8 cellular contexts compared by ENCODE assay signal in genomic region chr17:44326867-44327444, GRCh38. TPM values are rescaled to one million over a fixed set of nuclear protein-coding genes. Genes with fewer than 3 reads are reported as not detected.
DNase-seq lines count a peak whose midpoint lies in the region; ATAC-seq, FAIRE-seq and TF ChIP-seq lines count a peak whose summit lies in the region.

No MANE protein-coding gene starts in this region.

- TF ChIP-seq CTCF in choroid plexus epithelial cell (conservative IDR thresholded peaks at IDR 0.05; ENCODE audit: low read depth, low read length) (no peak), HepG2 (CRISPR knock-in tag; IDR thresholded peaks at IDR 0.05) (no peak)

- TF ChIP-seq RAD21 in HepG2 (CRISPR knock-in tag; IDR thresholded peaks at IDR 0.05), result no peak

- DNase-seq in ACHN (peak; percentile 99), NCI-H526 (lab: John Stamatoyannopoulos, UW) (peak; percentile 96 to 99), choroid plexus epithelial cell (ENCODE audit: low read depth) (peak; percentile 99), HepG2 (ENCODE audit: low spot score) (peak; percentile 95)
- DNase-seq in activated CD4-positive, alpha-beta T cell treated with anti-CD3 and anti-CD28 coated beads for 48 hours, result peak; percentile 94
- DNase-seq in stimulated activated CD4-positive, alpha-beta T cell treated with anti-CD3 and anti-CD28 coated beads, Interleukin-4, amount 100 ng/mL, for 1 hour, result peak; percentile 91

- H2AFZ ChIP-seq in HepG2 (ENCODE audit: low read length), result no peak overlapping the region

- TF ChIP-seq POLR2A in HepG2 (IDR thresholded peaks at IDR 0.05; ENCODE audit: insufficient read depth in 1 of 2, low read depth in 2 of 2, low read length in 2 of 2), result no peak

- peak; percentile 60 for FAIRE-seq in HepG2 (lab: Jason Lieb, UNC)

- H3K4me3 ChIP-seq in choroid plexus epithelial cell (ENCODE audit: low read depth, low read length) (peak overlapping the region; percentile 25), HepG2 (replicated peaks in 1 of 3; ENCODE audit: insufficient read depth in 1 of 3, low read depth in 2 of 3, low read length in 3 of 3) (no peak overlapping the region)

- peaks cover 67% of the 10 kb centered on the region for H3K4me1 ChIP-seq in HepG2 (ENCODE audit: insufficient read depth, low read length)

- H4K20me1 ChIP-seq in HepG2 (ENCODE audit: insufficient read depth, low read length), result no peaks in the 10 kb centered on the region

- no peaks in the 10 kb centered on the region for H3K9me3 ChIP-seq in HepG2 (ENCODE audit: low read length)

- CTCF ChIA-PET in HepG2 (lab: Yijun Ruan, JAX; ENCODE audit: low intra/inter-chr PET ratio, low total read pairs), result no interaction called here

- ATAC-seq in GM18907 (IDR thresholded peaks at IDR 0.05; ENCODE audit: unreplicated experiment), result peak; percentile 39
- ATAC-seq in HG03442 (IDR thresholded peaks at IDR 0.05; ENCODE audit: unreplicated experiment), result peak; percentile 39
- peak; percentile 78 for ATAC-seq in HepG2

- peak overlapping the region; percentile 16 for H3K4me2 ChIP-seq in HepG2 (ENCODE audit: low read depth, low read length)

- H3K79me2 ChIP-seq in HepG2 (ENCODE audit: insufficient read depth, low read length), result peaks cover 14% of the 10 kb centered on the region

- H3K36me3 ChIP-seq in HepG2 (replicated peaks in 1 of 2; ENCODE audit: control insufficient read depth in 1 of 2, insufficient read depth in 2 of 2, low read length in 2 of 2), result peaks cover 6% of the 10 kb centered on the region in 2 experiments; a peak in 4 of 5 replicates

- POLR2A ChIA-PET in HepG2 (lab: Yijun Ruan, JAX), result interaction anchor here (0.5 to 1.3 kb wide), 12 partner anchors 9 to 203 kb away, joined by 3 to 13 read pairs (median 5); partner anchors contain the start of genes HDAC5 and UBTF

- H3K9ac ChIP-seq in HepG2 (ENCODE audit: insufficient read depth, low read depth, low read length), result no peak overlapping the region

- intact Hi-C loops in HepG2 (cut with micrococcal nuclease; ENCODE audit: unreplicated experiment), result loop anchor here (2.0 to 10.0 kb wide), 3 partner anchors 18 to 125 kb away; partner anchors contain the start of gene GRN

- in situ Hi-C loops in ACHN (cut with HindIII; ENCODE audit: low pct_ligation_motif_present, low pct_unique_long_range_greater_than_20kb, low sequenced_read_pairs) (loop anchor here (10.0 kb wide), 1 partner anchor 122 kb away; no protein-coding TSS in a partner anchor), HepG2 (cut with HindIII; ENCODE audit: extremely low pct_ligation_motif_present, low pct_unique_long_range_greater_than_20kb) (loop anchor here (5.0 kb wide), 1 partner anchor 105 kb away; no protein-coding TSS in a partner anchor)

- TF ChIP-seq EP300 in HepG2 (IDR thresholded peaks at IDR 0.05; ENCODE audit: low read depth in 2 of 2, low read length in 2 of 2) (peak in 1 of 2 experiments; percentile 18; a peak in 2 of 4 replicates), HepG2 (CRISPR knock-in tag; IDR thresholded peaks at IDR 0.05; ENCODE audit: borderline replicate concordance) (no peak; the same call in 1 of the 2 replicates)

- 36% methylated on average over 30 of the region's 30 CpGs for WGBS in HepG2 (ENCODE audit: low lambda C conversion rate)

- no peaks in the 10 kb centered on the region; a peak in 2 of 5 replicates for H3K27me3 ChIP-seq in HepG2 (ENCODE audit: control insufficient read depth in 1 of 2, insufficient read depth in 2 of 2, low read length in 2 of 2)

- H3K27ac ChIP-seq in HepG2 (ENCODE audit: extremely low read length, insufficient read depth, low read length), result no peak overlapping the region

- BruUV-seq in HepG2 (replicated peaks; lab: Mats Ljungman, UMichigan), result no TSS peak

RNA-seq across cellular contexts. Expression of gene SLC25A39, which starts 2.3 kb away (rescaled TPM):
- total RNA-seq in HepG2 (2016; rRNA removed; fragmentation: Illumina TruSeq; extraction: Trizol), result 119 and 151 TPM in 2 replicates
- 410 and 476 TPM in 2 replicates for total RNA-seq in HepG2 (2016; cell fraction: cytosol; rRNA removed; fragmentation: Illumina TruSeq; extraction: Trizol; ENCODE audit: low read depth)
- 99.0 and 156 TPM in 2 replicates for total RNA-seq in HepG2 (2016; cell fraction: insoluble cytoplasmic fraction; rRNA removed; fragmentation: Illumina TruSeq; extraction: Trizol)
- 478 and 550 TPM in 2 replicates for total RNA-seq in HepG2 (2016; cell fraction: membrane; rRNA removed; fragmentation: Illumina TruSeq; extraction: Trizol)
- total RNA-seq in HepG2 (2016; cell fraction: nucleus; rRNA removed; fragmentation: Illumina TruSeq; extraction: Trizol), result 88.4 and 102 TPM in 2 replicates
- 144 and 164 TPM in 2 replicates for polyA plus RNA-seq in HepG2 (2011; rRNA removed)
- 120 and 173 TPM in 2 replicates for polyA plus RNA-seq in HepG2 (2011; cell fraction: cytosol; rRNA removed)
- 432 and 489 TPM in 2 replicates for polyA plus RNA-seq in HepG2 (2011; cell fraction: nucleus; rRNA removed)
- 90.6 and 129 TPM in 2 replicates for polyA plus RNA-seq in HepG2 (2012)
- 809 and 889 TPM in 2 replicates for polyA plus RNA-seq in HepG2 (2016; cell fraction: cytosol; fragmentation: Illumina TruSeq; extraction: Trizol; ENCODE audit: low read depth)
- polyA plus RNA-seq in HepG2 (2016; cell fraction: insoluble cytoplasmic fraction; fragmentation: Illumina TruSeq; extraction: Trizol; ENCODE audit: low read depth), result 161 and 204 TPM in 2 replicates
- polyA plus RNA-seq in HepG2 (2016; cell fraction: membrane; fragmentation: Illumina TruSeq; extraction: Trizol; ENCODE audit: low read depth), result 764 and 806 TPM in 2 replicates
- polyA plus RNA-seq in HepG2 (2016; cell fraction: nucleus; fragmentation: Illumina TruSeq; extraction: Trizol; ENCODE audit: insufficient read depth, low read depth), result 299 and 303 TPM in 2 replicates
- 136 and 157 TPM in 2 replicates for polyA minus RNA-seq in HepG2 (2011; rRNA and poly(A)+ RNA removed; ENCODE audit: low replicate concordance)
- 35.4 and 57.5 TPM in 2 replicates for polyA minus RNA-seq in HepG2 (2011; cell fraction: cytosol; rRNA and poly(A)+ RNA removed)
- 45.3 and 47.1 TPM in 2 replicates for polyA minus RNA-seq in HepG2 (2011; cell fraction: nucleus; rRNA and poly(A)+ RNA removed)

RNA-seq across cellular contexts. Expression of gene GRN, which starts 18.1 kb away (rescaled TPM):
- total RNA-seq in HepG2 (2016; rRNA removed; fragmentation: Illumina TruSeq; extraction: Trizol), result 41.2 and 86.6 TPM in 2 replicates
- 14.7 and 16.4 TPM in 2 replicates for total RNA-seq in HepG2 (2016; cell fraction: cytosol; rRNA removed; fragmentation: Illumina TruSeq; extraction: Trizol; ENCODE audit: low read depth)
- total RNA-seq in HepG2 (2016; cell fraction: insoluble cytoplasmic fraction; rRNA removed; fragmentation: Illumina TruSeq; extraction: Trizol), result 36.4 and 95.6 TPM in 2 replicates
- 24.9 and 32.7 TPM in 2 replicates for total RNA-seq in HepG2 (2016; cell fraction: membrane; rRNA removed; fragmentation: Illumina TruSeq; extraction: Trizol)
- 81.7 and 101 TPM in 2 replicates for total RNA-seq in HepG2 (2016; cell fraction: nucleus; rRNA removed; fragmentation: Illumina TruSeq; extraction: Trizol)
- polyA plus RNA-seq in HepG2 (2011; rRNA removed), result 143 and 195 TPM in 2 replicates
- polyA plus RNA-seq in HepG2 (2011; cell fraction: cytosol; rRNA removed), result 82.9 and 130 TPM in 2 replicates
- polyA plus RNA-seq in HepG2 (2011; cell fraction: nucleus; rRNA removed), result 653 and 705 TPM in 2 replicates
- polyA plus RNA-seq in HepG2 (2012), result 166 and 219 TPM in 2 replicates
- polyA plus RNA-seq in HepG2 (2016; cell fraction: cytosol; fragmentation: Illumina TruSeq; extraction: Trizol; ENCODE audit: low read depth), result 23.3 and 23.7 TPM in 2 replicates
- 50.3 and 62.4 TPM in 2 replicates for polyA plus RNA-seq in HepG2 (2016; cell fraction: insoluble cytoplasmic fraction; fragmentation: Illumina TruSeq; extraction: Trizol; ENCODE audit: low read depth)
- 32.0 and 32.7 TPM in 2 replicates for polyA plus RNA-seq in HepG2 (2016; cell fraction: membrane; fragmentation: Illumina TruSeq; extraction: Trizol; ENCODE audit: low read depth)
- polyA plus RNA-seq in HepG2 (2016; cell fraction: nucleus; fragmentation: Illumina TruSeq; extraction: Trizol; ENCODE audit: insufficient read depth, low read depth), result 211 and 219 TPM in 2 replicates
- 65.4 and 170 TPM in 2 replicates for polyA minus RNA-seq in HepG2 (2011; rRNA and poly(A)+ RNA removed; ENCODE audit: low replicate concordance)
- 146 and 172 TPM in 2 replicates for polyA minus RNA-seq in HepG2 (2011; cell fraction: cytosol; rRNA and poly(A)+ RNA removed)
- 48.2 and 74.1 TPM in 2 replicates for polyA minus RNA-seq in HepG2 (2011; cell fraction: nucleus; rRNA and poly(A)+ RNA removed)

RNA-seq across cellular contexts. Expression of gene RUNDC3A, which starts 18.6 kb away (rescaled TPM):
- total RNA-seq in HepG2 (2016; rRNA removed; fragmentation: Illumina TruSeq; extraction: Trizol), result not detected in 2 replicates
- total RNA-seq in HepG2 (2016; cell fraction: cytosol; rRNA removed; fragmentation: Illumina TruSeq; extraction: Trizol; ENCODE audit: low read depth), result not detected in 2 replicates
- 0.04 TPM in 1 of 2 replicates, not detected in the other for total RNA-seq in HepG2 (2016; cell fraction: insoluble cytoplasmic fraction; rRNA removed; fragmentation: Illumina TruSeq; extraction: Trizol)
- 0.31 TPM in 1 of 2 replicates, not detected in the other for total RNA-seq in HepG2 (2016; cell fraction: membrane; rRNA removed; fragmentation: Illumina TruSeq; extraction: Trizol)
- not detected in 2 replicates for total RNA-seq in HepG2 (2016; cell fraction: nucleus; rRNA removed; fragmentation: Illumina TruSeq; extraction: Trizol)
- polyA plus RNA-seq in HepG2 (2011; rRNA removed), result 0.25 and 0.33 TPM in 2 replicates
- 0.32 and 0.42 TPM in 2 replicates for polyA plus RNA-seq in HepG2 (2011; cell fraction: cytosol; rRNA removed)
- polyA plus RNA-seq in HepG2 (2011; cell fraction: nucleus; rRNA removed), result 0.97 and 1.1 TPM in 2 replicates
- polyA plus RNA-seq in HepG2 (2012), result 0.11 and 0.43 TPM in 2 replicates
- 0.18 TPM in 2 replicates for polyA plus RNA-seq in HepG2 (2016; cell fraction: cytosol; fragmentation: Illumina TruSeq; extraction: Trizol; ENCODE audit: low read depth)
- polyA plus RNA-seq in HepG2 (2016; cell fraction: insoluble cytoplasmic fraction; fragmentation: Illumina TruSeq; extraction: Trizol; ENCODE audit: low read depth), result 0.21 and 0.33 TPM in 2 replicates
- 0.07 TPM in 1 of 2 replicates, not detected in the other for polyA plus RNA-seq in HepG2 (2016; cell fraction: membrane; fragmentation: Illumina TruSeq; extraction: Trizol; ENCODE audit: low read depth)
- 0.33 TPM in 1 of 2 replicates, not detected in the other for polyA plus RNA-seq in HepG2 (2016; cell fraction: nucleus; fragmentation: Illumina TruSeq; extraction: Trizol; ENCODE audit: insufficient read depth, low read depth)
- 0.48 TPM in 1 of 2 replicates, not detected in the other for polyA minus RNA-seq in HepG2 (2011; rRNA and poly(A)+ RNA removed; ENCODE audit: low replicate concordance)
- polyA minus RNA-seq in HepG2 (2011; cell fraction: cytosol; rRNA and poly(A)+ RNA removed), result not detected in 2 replicates
- polyA minus RNA-seq in HepG2 (2011; cell fraction: nucleus; rRNA and poly(A)+ RNA removed), result 0.50 TPM in 1 of 2 replicates, not detected in the other

RNA-seq across cellular contexts. Expression of gene FAM171A2, which starts 36.7 kb away (rescaled TPM):
- 1.0 and 1.8 TPM in 2 replicates for total RNA-seq in HepG2 (2016; rRNA removed; fragmentation: Illumina TruSeq; extraction: Trizol)
- total RNA-seq in HepG2 (2016; cell fraction: cytosol; rRNA removed; fragmentation: Illumina TruSeq; extraction: Trizol; ENCODE audit: low read depth), result 0.44 and 1.2 TPM in 2 replicates
- total RNA-seq in HepG2 (2016; cell fraction: insoluble cytoplasmic fraction; rRNA removed; fragmentation: Illumina TruSeq; extraction: Trizol), result 0.97 and 2.0 TPM in 2 replicates
- total RNA-seq in HepG2 (2016; cell fraction: membrane; rRNA removed; fragmentation: Illumina TruSeq; extraction: Trizol), result 1.4 and 2.0 TPM in 2 replicates
- total RNA-seq in HepG2 (2016; cell fraction: nucleus; rRNA removed; fragmentation: Illumina TruSeq; extraction: Trizol), result 1.8 and 2.4 TPM in 2 replicates
- 3.6 and 5.8 TPM in 2 replicates for polyA plus RNA-seq in HepG2 (2011; rRNA removed)
- polyA plus RNA-seq in HepG2 (2011; cell fraction: cytosol; rRNA removed), result 3.3 and 4.9 TPM in 2 replicates
- 5.7 and 6.2 TPM in 2 replicates for polyA plus RNA-seq in HepG2 (2011; cell fraction: nucleus; rRNA removed)
- polyA plus RNA-seq in HepG2 (2012), result 3.9 and 7.7 TPM in 2 replicates
- 0.99 and 1.1 TPM in 2 replicates for polyA plus RNA-seq in HepG2 (2016; cell fraction: cytosol; fragmentation: Illumina TruSeq; extraction: Trizol; ENCODE audit: low read depth)
- polyA plus RNA-seq in HepG2 (2016; cell fraction: insoluble cytoplasmic fraction; fragmentation: Illumina TruSeq; extraction: Trizol; ENCODE audit: low read depth), result 0.66 and 0.71 TPM in 2 replicates
- 0.84 and 1.1 TPM in 2 replicates for polyA plus RNA-seq in HepG2 (2016; cell fraction: membrane; fragmentation: Illumina TruSeq; extraction: Trizol; ENCODE audit: low read depth)
- 3.3 and 3.5 TPM in 2 replicates for polyA plus RNA-seq in HepG2 (2016; cell fraction: nucleus; fragmentation: Illumina TruSeq; extraction: Trizol; ENCODE audit: insufficient read depth, low read depth)
- polyA minus RNA-seq in HepG2 (2011; rRNA and poly(A)+ RNA removed; ENCODE audit: low replicate concordance), result 1.3 and 9.8 TPM in 2 replicates
- 3.0 and 3.8 TPM in 2 replicates for polyA minus RNA-seq in HepG2 (2011; cell fraction: cytosol; rRNA and poly(A)+ RNA removed)
- polyA minus RNA-seq in HepG2 (2011; cell fraction: nucleus; rRNA and poly(A)+ RNA removed), result 1.3 and 2.7 TPM in 2 replicates

RNA-seq across cellular contexts. Expression of gene SLC4A1, which starts 59.0 kb away (rescaled TPM):
- total RNA-seq in HepG2 (2016; rRNA removed; fragmentation: Illumina TruSeq; extraction: Trizol), result not detected in 2 replicates
- total RNA-seq in HepG2 (2016; cell fraction: cytosol; rRNA removed; fragmentation: Illumina TruSeq; extraction: Trizol; ENCODE audit: low read depth), result not detected in 2 replicates
- not detected in 2 replicates for total RNA-seq in HepG2 (2016; cell fraction: insoluble cytoplasmic fraction; rRNA removed; fragmentation: Illumina TruSeq; extraction: Trizol)
- total RNA-seq in HepG2 (2016; cell fraction: membrane; rRNA removed; fragmentation: Illumina TruSeq; extraction: Trizol), result not detected in 2 replicates
- total RNA-seq in HepG2 (2016; cell fraction: nucleus; rRNA removed; fragmentation: Illumina TruSeq; extraction: Trizol), result not detected in 2 replicates
- polyA plus RNA-seq in HepG2 (2011; rRNA removed), result 0.01 TPM in 1 of 2 replicates, not detected in the other
- polyA plus RNA-seq in HepG2 (2011; cell fraction: cytosol; rRNA removed), result not detected in 2 replicates
- polyA plus RNA-seq in HepG2 (2011; cell fraction: nucleus; rRNA removed), result 0.03 TPM in 1 of 2 replicates, not detected in the other
- not detected in 2 replicates for polyA plus RNA-seq in HepG2 (2012)
- not detected in 2 replicates for polyA plus RNA-seq in HepG2 (2016; cell fraction: cytosol; fragmentation: Illumina TruSeq; extraction: Trizol; ENCODE audit: low read depth)
- not detected in 2 replicates for polyA plus RNA-seq in HepG2 (2016; cell fraction: insoluble cytoplasmic fraction; fragmentation: Illumina TruSeq; extraction: Trizol; ENCODE audit: low read depth)
- polyA plus RNA-seq in HepG2 (2016; cell fraction: membrane; fragmentation: Illumina TruSeq; extraction: Trizol; ENCODE audit: low read depth), result not detected in 2 replicates
- polyA plus RNA-seq in HepG2 (2016; cell fraction: nucleus; fragmentation: Illumina TruSeq; extraction: Trizol; ENCODE audit: insufficient read depth, low read depth), result not detected in 2 replicates
- polyA minus RNA-seq in HepG2 (2011; rRNA and poly(A)+ RNA removed; ENCODE audit: low replicate concordance), result not detected in 2 replicates
- polyA minus RNA-seq in HepG2 (2011; cell fraction: cytosol; rRNA and poly(A)+ RNA removed), result not detected in 2 replicates
- not detected in 2 replicates for polyA minus RNA-seq in HepG2 (2011; cell fraction: nucleus; rRNA and poly(A)+ RNA removed)
